In the genomic region with DNA sequence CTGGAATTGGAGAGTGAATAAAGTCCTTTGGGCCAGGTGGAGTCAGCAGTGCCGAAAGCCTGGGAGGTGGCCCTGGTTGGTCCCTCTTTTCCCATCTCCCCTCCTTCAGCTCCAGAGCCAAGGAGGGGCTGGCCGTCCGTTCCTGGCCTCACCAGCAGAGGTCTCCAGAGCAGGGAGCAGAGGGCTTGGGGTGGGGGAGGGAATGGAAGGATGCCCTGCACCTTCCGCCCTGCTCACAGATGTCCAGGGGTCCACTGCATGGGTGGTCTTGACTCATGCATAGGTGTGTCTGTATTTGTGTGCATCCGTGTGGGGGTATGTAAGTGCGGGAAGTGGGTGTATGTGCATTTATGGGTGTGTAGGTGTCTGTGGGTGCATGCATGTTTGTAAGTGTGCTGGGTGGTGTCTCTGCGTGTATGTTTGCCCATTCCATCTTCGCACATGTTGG, we compare ENCODE assay signal across 9 cellular contexts.
DNase-seq lines count a peak whose midpoint lies in the region; ATAC-seq and TF ChIP-seq lines count a peak whose summit lies in the region.
"Had no signal": no experiment of that assay in that cellular context is flagged by ENCODE, and none has a peak within 500 bp of the region (broad histone marks: within the 10 kb centered on the region; RNA-seq: fewer than 3 reads in every experiment).

No MANE protein-coding gene starts in this region.

- H3K9me3 ChIP-seq in heart left ventricle: peaks cover 0 to 16% (median 2%) of the 10 kb centered on the region in 12 donors
- H3K9me3 ChIP-seq in psoas muscle: no peaks in the 10 kb centered on the region

- H3K4me3 ChIP-seq in heart left ventricle: no peak overlapping the region
- no peak overlapping the region for H3K4me3 ChIP-seq in psoas muscle

- H3K27me3 ChIP-seq in heart left ventricle (no peaks in the 10 kb centered on the region), psoas muscle (ENCODE audit: insufficient read depth in 3 of 3, low read length in 2 of 3) (no peaks in the 10 kb centered on the region)

- TF ChIP-seq CTCF in heart left ventricle (IDR thresholded peaks at IDR 0.05) (peak; percentile 69 to 96 (median 82)), psoas muscle (IDR thresholded peaks at IDR 0.05) (peak; percentile 76)

- 37 to 46% (median 42%) methylated on average over 8 of the region's 8 CpGs for WGBS in heart left ventricle, 4 donors
- WGBS in psoas muscle, 3 donors: 24 to 45% (median 39%) methylated on average over 8 of the region's 8 CpGs

- ATAC-seq in activated naive CD4-positive, alpha-beta T cell treated with anti-CD3 and anti-CD28 coated beads, Interleukin-2, amount 50 U/mL, for 72 hours: peak; percentile 36 to 66
- ATAC-seq in heart left ventricle: peak in 3 of 4 donors; percentile 78 to 82 (median 78)
- ATAC-seq in psoas muscle: peak; percentile 77 to 87 (median 86)
- ATAC-seq in HG03095 (IDR thresholded peaks at IDR 0.05; ENCODE audit: unreplicated experiment): no peak

- H3K4me3 Mint-ChIP-seq in activated T-helper 1 cell treated with anti-CD3 and anti-CD28 coated beads, Interleukin-12 subunit alpha, Interleukin-12 subunit beta, Interleukin-2, Interleukin-4 antibody, amounts not matched to agents 30 ng/mL and 10 ng/mL and 1 ng/mL, durations not matched to agents 14 hours and 24 hours and 36 hours: no peak overlapping the region

- H3K27me3 Mint-ChIP-seq in activated T-helper 1 cell treated with anti-CD3 and anti-CD28 coated beads, Interleukin-12 subunit alpha, Interleukin-12 subunit beta, Interleukin-2, Interleukin-4 antibody, amounts not matched to agents 30 ng/mL and 10 ng/mL and 1 ng/mL, durations not matched to agents 14 hours and 24 hours and 36 hours (ENCODE audit: insufficient read depth): no peaks in the 10 kb centered on the region

- TF ChIP-seq POLR2A in heart left ventricle (IDR thresholded peaks at IDR 0.05): no peak

- peaks cover 2% of the 10 kb centered on the region for H3K36me3 Mint-ChIP-seq in activated T-helper 1 cell treated with anti-CD3 and anti-CD28 coated beads, Interleukin-12 subunit alpha, Interleukin-12 subunit beta, Interleukin-2, Interleukin-4 antibody, amounts not matched to agents 30 ng/mL and 10 ng/mL and 1 ng/mL, durations not matched to agents 14 hours and 24 hours and 36 hours (ENCODE audit: low read depth)
- H3K36me3 Mint-ChIP-seq in activated naive CD4-positive, alpha-beta T cell treated with anti-CD3 and anti-CD28 coated beads, Interleukin-2, amount 50 U/mL, for 72 hours: peaks cover 9 to 11% of the 10 kb centered on the region in 2 donors

- H3K9me3 Mint-ChIP-seq in activated T-helper 1 cell treated with anti-CD3 and anti-CD28 coated beads, Interleukin-12 subunit alpha, Interleukin-12 subunit beta, Interleukin-2, Interleukin-4 antibody, amounts not matched to agents 30 ng/mL and 10 ng/mL and 1 ng/mL, durations not matched to agents 14 hours and 24 hours and 36 hours: peaks cover 10% of the 10 kb centered on the region
- H3K9me3 Mint-ChIP-seq in activated naive CD4-positive, alpha-beta T cell treated with anti-CD3 and anti-CD28 coated beads, Interleukin-2, amount 50 U/mL, for 72 hours: peaks cover 9 to 15% of the 10 kb centered on the region in 2 donors

- H3K4me1 Mint-ChIP-seq in activated T-helper 1 cell treated with anti-CD3 and anti-CD28 coated beads, Interleukin-12 subunit alpha, Interleukin-12 subunit beta, Interleukin-2, Interleukin-4 antibody, amounts not matched to agents 30 ng/mL and 10 ng/mL and 1 ng/mL, durations not matched to agents 14 hours and 24 hours and 36 hours (ENCODE audit: low read depth): no peaks in the 10 kb centered on the region

- H3K36me3 ChIP-seq in heart left ventricle (no peaks in the 10 kb centered on the region), psoas muscle (ENCODE audit: insufficient read depth in 1 of 2, low read depth in 1 of 2) (no peaks in the 10 kb centered on the region)

- H3K27ac ChIP-seq in heart left ventricle (peak overlapping the region in 1 of 12 donors; percentile 39), psoas muscle (no peak overlapping the region)
- H3K27ac ChIP-seq: epithelial cell of prostate had no signal

- no peak overlapping the region for H3K27ac Mint-ChIP-seq in activated T-helper 1 cell treated with anti-CD3 and anti-CD28 coated beads, Interleukin-12 subunit alpha, Interleukin-12 subunit beta, Interleukin-2, Interleukin-4 antibody, amounts not matched to agents 30 ng/mL and 10 ng/mL and 1 ng/mL, durations not matched to agents 14 hours and 24 hours and 36 hours
- no peak overlapping the region for H3K27ac Mint-ChIP-seq in activated naive CD4-positive, alpha-beta T cell treated with anti-CD3 and anti-CD28 coated beads, Interleukin-2, amount 50 U/mL, for 72 hours

- peak; percentile 6 to 16 for DNase-seq in activated T-helper 1 cell treated with anti-CD3 and anti-CD28 coated beads, Interleukin-2, amount 50 U/mL, for 16 hours (ENCODE audit: low read depth in 1 of 2, low spot score in 1 of 2)
- no peak for DNase-seq in activated T-helper 1 cell treated with anti-CD3 and anti-CD28 coated beads, Interleukin-12 subunit alpha, Interleukin-12 subunit beta, Interleukin-2, Interleukin-4 antibody, amounts not matched to agents 30 ng/mL and 10 ng/mL and 1 ng/mL, durations not matched to agents 14 hours and 24 hours and 36 hours (ENCODE audit: low spot score)
- DNase-seq in NOMO-1 treated with DMSO at 0.1 percent for 48 hours (lab: John Stamatoyannopoulos, UW; ENCODE audit: unreplicated experiment) (peak; percentile 30), heart left ventricle (peak; percentile 68 to 81 (median 77)), psoas muscle (peak; percentile 72 to 74), mesenteric fat pad (ENCODE audit: low spot score) (no peak)
- DNase-seq in activated naive CD4-positive, alpha-beta T cell treated with anti-CD3 and anti-CD28 coated beads, Interleukin-2, amount 50 U/mL, for 72 hours (ENCODE audit: low spot score in 2 of 2): peak in 1 of 2 donors; percentile 54

- H3K4me1 ChIP-seq in heart left ventricle (peaks cover 0 to 37% (median 27%) of the 10 kb centered on the region in 12 donors), psoas muscle (no peaks in the 10 kb centered on the region)

- intact Hi-C loops in activated T-helper 1 cell treated with anti-CD3 and anti-CD28 coated beads, Interleukin-12 subunit alpha, Interleukin-12 subunit beta, Interleukin-2, Interleukin-4 antibody, amounts not matched to agents 30 ng/mL and 10 ng/mL and 1 ng/mL, durations not matched to agents 14 hours and 24 hours and 36 hours (cut with micrococcal nuclease): loop anchor here (1.0 kb wide), 1 partner anchor 206 kb away; no protein-coding TSS in a partner anchor
- intact Hi-C loops in heart left ventricle (cut with DNase I) (loop anchor here (1.0 to 10.0 kb wide), 8 partner anchors 47 to 463 kb away; a partner anchor contains a TSS), psoas muscle (cut with DNase I) (loop anchor here (2.0 to 5.0 kb wide), 2 partner anchors 194 to 203 kb away; a partner anchor contains a TSS)

Comparison
In these comparisons a context has a peak if more than half of its experiments do, and no peak if none do; other contexts are left out.
1. DNase-seq: peak in activated T-helper 1 cell treated with anti-CD3 and anti-CD28 coated beads, Interleukin-2, amount 50 U/mL, for 16 hours (2 of 2), NOMO-1 treated with DMSO at 0.1 percent for 48 hours (single experiment), heart left ventricle (5 of 5) and psoas muscle (2 of 2); none in activated T-helper 1 cell treated with anti-CD3 and anti-CD28 coated beads, Interleukin-12 subunit alpha, Interleukin-12 subunit beta, Interleukin-2, Interleukin-4 antibody, amounts not matched to agents 30 ng/mL and 10 ng/mL and 1 ng/mL, durations not matched to agents 14 hours and 24 hours and 36 hours (single experiment) and mesenteric fat pad (single experiment).